8 cellular contexts compared by ENCODE assay signal in genomic region chr9:133355881-133356357, GRCh38. TPM values are rescaled to one million over a fixed set of nuclear protein-coding genes. Genes with fewer than 3 reads are reported as not detected.
DNase-seq lines count a peak whose midpoint lies in the region; ATAC-seq, FAIRE-seq and TF ChIP-seq lines count a peak whose summit lies in the region.

No MANE protein-coding gene starts in this region.

- TF ChIP-seq POLR2A in adrenal gland (IDR thresholded peaks at IDR 0.05) = no peak

- no peak for FAIRE-seq in kidney (lab: Jason Lieb, UNC)

- H3K9me3 ChIP-seq in A673 (ENCODE audit: low read depth, low read length, poor library complexity, severe bottlenecking) = no peaks in the 10 kb centered on the region
- no peaks in the 10 kb centered on the region for H3K9me3 ChIP-seq in adrenal gland (replicated peaks in 1 of 3)
- H3K9me3 ChIP-seq in kidney (ENCODE audit: control insufficient read depth in 1 of 2, low read length in 2 of 2) = no peaks in the 10 kb centered on the region

- H3K27ac ChIP-seq in A673 (ENCODE audit: low read depth, low read length, poor library complexity, severe bottlenecking) (peak overlapping the region; percentile 74), adrenal gland (peak overlapping the region in 4 of 5 donors; percentile 0 to 85 (median 57)), kidney (ENCODE audit: low read depth in 2 of 2, low read length in 2 of 2) (no peak overlapping the region), substantia nigra (ENCODE audit: low read depth, low read length, poor library complexity, severe bottlenecking) (peak overlapping the region; percentile 56)

- peak; percentile 13 for ATAC-seq in GM19023 (IDR thresholded peaks at IDR 0.05; ENCODE audit: unreplicated experiment)

- DNase-seq in A673 (ENCODE audit: low spot score) (peak; percentile 25), HT-29 (ENCODE audit: low spot score) (peak; percentile 52), adrenal gland (no peak), kidney (peak; percentile 33), substantia nigra (lab: John Stamatoyannopoulos, UW) (no peak), GM19238 (ENCODE audit: insufficient read length, low spot score) (no peak), NCI-H510A (lab: John Stamatoyannopoulos, UW) (no peak)

- CTCF ChIA-PET in A673 (lab: Charles Lee) = interaction anchor here (0.6 kb wide), 2 partner anchors 46 to 207 kb away, joined by 4 to 10 read pairs; no protein-coding TSS in a partner anchor

- POLR2A ChIA-PET in A673 (lab: Charles Lee; ENCODE audit: low non-redundant PET) = no interaction called here

- no peaks in the 10 kb centered on the region for H3K27me3 ChIP-seq in A673 (replicated peaks; ENCODE audit: insufficient read depth, low read depth, low read length, poor library complexity)
- no peaks in the 10 kb centered on the region for H3K27me3 ChIP-seq in adrenal gland

- 0% methylated on average over 2 to 31 of the region's 31 CpGs for WGBS in adrenal gland, 4 donors

- peak overlapping the region; percentile 93 for H3K4me3 ChIP-seq in A673 (ENCODE audit: low read depth, low read length, poor library complexity, severe bottlenecking)
- peak overlapping the region in 3 of 4 donors; percentile 44 to 74 (median 66) for H3K4me3 ChIP-seq in adrenal gland
- H3K4me3 ChIP-seq in kidney (ENCODE audit: low read length in 2 of 2) = peak overlapping the region; percentile 88 to 90

- H3K4me1 ChIP-seq in A673 (ENCODE audit: insufficient read depth, low read length, poor library complexity, severe bottlenecking) = peaks cover 14% of the 10 kb centered on the region
- peaks cover 11 to 38% of the 10 kb centered on the region in 2 donors for H3K4me1 ChIP-seq in adrenal gland (replicated peaks in 1 of 2)
- H3K4me1 ChIP-seq in kidney (ENCODE audit: control insufficient read depth in 1 of 2, insufficient read depth in 1 of 2, low read depth in 1 of 2, low read length in 2 of 2) = peaks cover 4 to 25% of the 10 kb centered on the region in 2 donors

- H3K9ac ChIP-seq in kidney (ENCODE audit: low read length in 2 of 2) = peak overlapping the region; percentile 63 to 83

- TF ChIP-seq CTCF in A673 (conservative IDR thresholded peaks at IDR 0.05; ENCODE audit: low read depth, low read length) (no peak), adrenal gland (IDR thresholded peaks at IDR 0.05) (no peak), kidney (IDR thresholded peaks at IDR 0.05; ENCODE audit: borderline replicate concordance, extremely low read depth, insufficient read depth) (peak; percentile 1)

- no TSS peak for BruUV-seq in A673 (replicated peaks; lab: Mats Ljungman, UMichigan)

- H3K36me3 ChIP-seq in A673 (ENCODE audit: insufficient read depth, low read length, poor library complexity, severe bottlenecking) (peaks cover 29% of the 10 kb centered on the region), adrenal gland (replicated peaks in 1 of 2) (peaks cover 0 to 32% of the 10 kb centered on the region in 2 donors), kidney (ENCODE audit: control insufficient read depth in 1 of 2, insufficient read depth in 2 of 2, low read length in 2 of 2) (peaks cover 11 to 29% of the 10 kb centered on the region in 2 donors)

- intact Hi-C loops in A673 (cut with micrococcal nuclease; ENCODE audit: unreplicated experiment) = no loop called here
- intact Hi-C loops in adrenal gland (cut with DNase I) = loop anchor here (10.0 kb wide), 1 partner anchor 129 kb away; no protein-coding TSS in a partner anchor
- intact Hi-C loops in kidney (cut with DNase I) = no loop called here

RNA-seq across cellular contexts. Expression of gene SURF1, which starts 0.4 kb away (rescaled TPM):
- 41.6 and 53.3 TPM in 2 replicates for total RNA-seq in A673 (2021)
- total RNA-seq in HT-29 (2014; rRNA removed; shearing (Covaris generic)) = 27.7 and 32.7 TPM in 2 replicates
- total RNA-seq in adrenal gland = 100 to 1,000 TPM in 1 of 8 donors, 10 to 100 TPM in 7; 53.0 to 111 (median 72.8) TPM
- 10 to 100 TPM; 55.7 to 96.3 (median 79.9) TPM for polyA plus RNA-seq in adrenal gland
- 45.0 TPM for total RNA-seq in kidney
- polyA plus RNA-seq in kidney (ENCODE audit: insufficient read depth, low read depth, low replicate concordance) = 165 TPM

RNA-seq across cellular contexts. Expression of gene SURF2, which starts 0.4 kb away (rescaled TPM):
- total RNA-seq in A673 (2021) (35.0 and 42.0 TPM in 2 replicates), adrenal gland (10 to 100 TPM; 13.4 to 29.2 (median 20.5) TPM), kidney (23.5 TPM)
- 94.2 and 135 TPM in 2 replicates for total RNA-seq in HT-29 (2014; rRNA removed; shearing (Covaris generic))
- polyA plus RNA-seq in adrenal gland (10 to 100 TPM; 19.9 to 53.0 (median 41.4) TPM), kidney (ENCODE audit: insufficient read depth, low read depth, low replicate concordance) (61.2 TPM)

RNA-seq across cellular contexts. Expression of gene RPL7A, which starts 7.9 kb away (rescaled TPM):
- total RNA-seq in A673 (2021) (1,920 and 1,940 TPM in 2 replicates), adrenal gland (1,000 to 10,000 TPM; 1,947 to 3,128 (median 2,296) TPM), kidney (1,502 TPM)
- total RNA-seq in HT-29 (2014; rRNA removed; shearing (Covaris generic)) = 2,195 and 2,237 TPM in 2 replicates
- polyA plus RNA-seq in adrenal gland (1,000 to 10,000 TPM; 1,875 to 3,598 (median 2,830) TPM), kidney (ENCODE audit: insufficient read depth, low read depth, low replicate concordance) (2,097 TPM)

RNA-seq across cellular contexts. Expression of gene MED22, which starts 8.0 kb away (rescaled TPM):
- 46.2 and 49.6 TPM in 2 replicates for total RNA-seq in A673 (2021)
- 55.0 and 58.8 TPM in 2 replicates for total RNA-seq in HT-29 (2014; rRNA removed; shearing (Covaris generic))
- 10 to 100 TPM; 13.2 to 38.0 (median 34.5) TPM for total RNA-seq in adrenal gland
- 10 to 100 TPM; 11.4 to 21.3 (median 17.8) TPM for polyA plus RNA-seq in adrenal gland
- 32.7 TPM for total RNA-seq in kidney
- 24.6 TPM for polyA plus RNA-seq in kidney (ENCODE audit: insufficient read depth, low read depth, low replicate concordance)

RNA-seq across cellular contexts. Expression of gene SURF6, which starts 19.9 kb away (rescaled TPM):
- total RNA-seq in A673 (2021) (34.7 and 36.6 TPM in 2 replicates), adrenal gland (10 to 100 TPM in 7 of 8 donors, 1 to 10 TPM in 1; 6.2 to 30.2 (median 22.0) TPM), kidney (17.3 TPM)
- total RNA-seq in HT-29 (2014; rRNA removed; shearing (Covaris generic)) = 30.4 and 32.1 TPM in 2 replicates
- polyA plus RNA-seq in adrenal gland (10 to 100 TPM; 18.7 to 36.4 (median 23.4) TPM), kidney (ENCODE audit: insufficient read depth, low read depth, low replicate concordance) (16.8 TPM)

Comparison
In these comparisons a context has a peak if more than half of its experiments do, and no peak if none do; other contexts are left out.
1. DNase-seq: peak in A673 (single experiment), HT-29 (single experiment) and kidney (single experiment); none in adrenal gland (0 of 7), substantia nigra (0 of 49), GM19238 (single experiment) and NCI-H510A (single experiment).
2. H3K27ac ChIP-seq: peak in A673 (single experiment), adrenal gland (4 of 5) and substantia nigra (single experiment); none in kidney (0 of 2).
3. intact Hi-C loops: an anchor here in adrenal gland (10.0 kb wide); none called in A673 and kidney.
4. Peak in every context shown above with its lines, with median percentiles within 50 percentile points of each other: H3K4me3 ChIP-seq.